Comparison of ENCODE assay signal across 7 cellular contexts in genomic region chr1:29321176-29321575, GRCh38.
"Had no signal": no experiment of that assay in that cellular context is flagged by ENCODE, and none has a peak within 500 bp of the region (broad histone marks: within the 10 kb centered on the region; RNA-seq: fewer than 3 reads in every experiment).

No MANE protein-coding gene starts in this region.

- DNase-seq: H9, HCEC 1CT, HFFc6, KBM-7 had no signal

- H3K9me3 Mint-ChIP-seq: GM23338, H9, HFFc6, IgD-negative memory B cell had no signal

- H3K4me3 Mint-ChIP-seq: GM23338, H9, HFFc6, IgD-negative memory B cell had no signal

- H3K4me3 ChIP-seq: GM23338 had no signal

- ATAC-seq: GM23338, HepG2 had no signal

- H3K27ac Mint-ChIP-seq: GM23338, H9, HFFc6, IgD-negative memory B cell had no signal
